Comparison of ENCODE assay signal across 9 cellular contexts in the genomic region with DNA sequence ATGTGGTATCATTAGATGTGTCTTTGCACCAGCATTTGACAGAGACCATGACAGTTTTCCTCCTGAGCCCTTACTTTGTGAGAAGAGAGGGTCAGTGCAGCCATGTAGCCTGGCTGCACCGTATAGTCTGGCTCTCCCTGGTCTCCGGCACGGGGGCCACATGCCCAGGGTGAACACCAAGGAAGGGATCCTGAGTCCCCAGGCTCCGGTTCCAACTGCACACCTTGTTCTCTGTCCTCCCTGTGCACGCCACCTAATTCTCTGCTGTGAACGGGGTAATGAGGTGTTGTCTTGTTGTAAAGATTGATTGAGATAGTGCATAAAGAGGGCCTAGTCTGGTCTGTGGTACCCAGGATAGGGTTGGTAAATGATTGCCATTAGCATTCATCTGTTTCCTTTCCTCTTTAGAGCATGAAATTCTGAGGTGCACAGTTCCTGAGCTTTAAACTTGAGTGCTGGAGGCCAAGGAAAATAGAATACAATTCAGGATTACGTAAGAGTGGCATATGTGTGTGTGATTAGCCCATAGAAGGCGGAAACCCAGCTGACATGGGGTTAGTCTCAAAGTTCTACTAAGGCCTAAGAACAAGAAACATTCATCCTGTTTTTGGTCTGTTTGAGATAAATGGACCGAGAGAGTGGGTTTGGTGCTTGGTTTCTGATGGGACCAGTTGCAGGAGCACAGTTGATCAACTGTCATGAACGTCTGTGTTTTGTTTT. TPM values are rescaled to one million over a fixed set of nuclear protein-coding genes. Genes with fewer than 3 reads are reported as not detected.
A peak's percentile ranks its signal among the peaks of the same experiment; 100 is the strongest.
DNase-seq lines count a peak whose midpoint lies in the region; ATAC-seq, FAIRE-seq and TF ChIP-seq lines count a peak whose summit lies in the region.
"Had no signal": no experiment of that assay in that cellular context is flagged by ENCODE, and none has a peak within 500 bp of the region (broad histone marks: within the 10 kb centered on the region; RNA-seq: fewer than 3 reads in every experiment).

No MANE protein-coding gene starts in this region.

- FAIRE-seq in GM18507 (lab: Jason Lieb, UNC), result peak; percentile 50
- FAIRE-seq in endothelial cell of umbilical vein (lab: Jason Lieb, UNC), result no peak

- ATAC-seq in GM19023 (IDR thresholded peaks at IDR 0.05; ENCODE audit: unreplicated experiment), result no peak

- no peak overlapping the region for H2AFZ ChIP-seq in endothelial cell of umbilical vein (ENCODE audit: low read depth, low read length)
- no peak overlapping the region for H2AFZ ChIP-seq in smooth muscle cell (ENCODE audit: low read depth)

- DNase-seq in GM18507 (ENCODE audit: extremely low spot score, insufficient read length, low read depth), result no peak
- peak in 1 of 3 donors; percentile 66 for DNase-seq in Peyer's patch
- DNase-seq in endothelial cell of umbilical vein (ENCODE audit: low read depth, low spot score), result peak; percentile 58
- DNase-seq in renal cortical epithelial cell (ENCODE audit: low read depth), result peak; percentile 79
- no peak for DNase-seq in NCI-H1436 (lab: John Stamatoyannopoulos, UW)
- DNase-seq in DMS79 treated with DMSO at 0.1 percent for 48 hours (lab: John Stamatoyannopoulos, UW), result no peak
- no peak for DNase-seq in smooth muscle cell (lab: John Stamatoyannopoulos, UW; ENCODE audit: unreplicated experiment)

- no peaks in the 10 kb centered on the region for H3K9me1 ChIP-seq in endothelial cell of umbilical vein (replicated peaks; ENCODE audit: control insufficient read depth, extremely low read depth, insufficient read depth, low read length)

- TF ChIP-seq CTCF in Peyer's patch (IDR thresholded peaks at IDR 0.05) (no peak), endothelial cell of umbilical vein (IDR thresholded peaks at IDR 0.05; ENCODE audit: extremely low read depth in 1 of 2, insufficient read depth in 1 of 2, low read depth in 1 of 2, low read length in 2 of 2) (no peak), smooth muscle cell (IDR thresholded peaks at IDR 0.05; ENCODE audit: borderline replicate concordance, insufficient read depth, poor library complexity, severe bottlenecking) (no peak)

- H3K4me3 ChIP-seq in Peyer's patch (no peak overlapping the region), endothelial cell of umbilical vein (replicated peaks in 1 of 3; ENCODE audit: insufficient read depth in 1 of 3, low read depth in 1 of 3, low read length in 3 of 3) (no peak overlapping the region), smooth muscle cell (no peak overlapping the region)
- H3K4me3 ChIP-seq: prostate gland had no signal

- H3K4me1 ChIP-seq in Peyer's patch, result peaks cover 6 to 98% (median 42%) of the 10 kb centered on the region in 4 donors
- H3K4me1 ChIP-seq in endothelial cell of umbilical vein (ENCODE audit: control insufficient read depth, extremely low read depth, insufficient read depth, low read length), result peaks cover 19% of the 10 kb centered on the region
- peaks cover 32% of the 10 kb centered on the region for H3K4me1 ChIP-seq in smooth muscle cell (ENCODE audit: low read depth)
- H3K4me1 ChIP-seq: prostate gland had no signal

- H3K9me3 ChIP-seq in Peyer's patch, result no peaks in the 10 kb centered on the region
- no peaks in the 10 kb centered on the region for H3K9me3 ChIP-seq in endothelial cell of umbilical vein (replicated peaks; ENCODE audit: control insufficient read depth, insufficient read depth, low read length)
- no peaks in the 10 kb centered on the region for H3K9me3 ChIP-seq in smooth muscle cell (replicated peaks; ENCODE audit: low read depth)
- H3K9me3 ChIP-seq: prostate gland had no signal

- POLR2A ChIA-PET in endothelial cell of umbilical vein (lab: Charles Lee), result no interaction called here

- H3K79me2 ChIP-seq in endothelial cell of umbilical vein (ENCODE audit: control insufficient read depth, insufficient read depth, low read length), result peaks cover 68% of the 10 kb centered on the region
- H3K79me2 ChIP-seq in smooth muscle cell (ENCODE audit: low read depth), result peaks cover 83% of the 10 kb centered on the region

- intact Hi-C loops in endothelial cell of umbilical vein (cut with micrococcal nuclease), result no loop called here

- H3K9ac ChIP-seq in endothelial cell of umbilical vein (replicated peaks; ENCODE audit: extremely low read depth, insufficient read depth, low read length) (no peak overlapping the region), smooth muscle cell (ENCODE audit: low read depth) (no peak overlapping the region)

- H3K27ac ChIP-seq in Peyer's patch (peak overlapping the region; percentile 21 to 86 (median 52)), endothelial cell of umbilical vein (ENCODE audit: insufficient read depth, low read depth, low read length) (no peak overlapping the region), smooth muscle cell (ENCODE audit: low read depth) (no peak overlapping the region)
- H3K27ac ChIP-seq: prostate gland had no signal

- no peaks in the 10 kb centered on the region for H3K36me3 ChIP-seq in Peyer's patch
- H3K36me3 ChIP-seq in endothelial cell of umbilical vein (ENCODE audit: control insufficient read depth in 2 of 2, extremely low read depth in 1 of 2, insufficient read depth in 2 of 2, low read length in 2 of 2), result peaks cover 0 to 2% of the 10 kb centered on the region in 2 experiments
- no peaks in the 10 kb centered on the region for H3K36me3 ChIP-seq in smooth muscle cell (ENCODE audit: low read depth)
- H3K36me3 ChIP-seq: prostate gland had no signal

- H4K20me1 ChIP-seq in endothelial cell of umbilical vein (replicated peaks; ENCODE audit: control insufficient read depth, extremely low read depth, insufficient read depth, low read length) (peaks cover 9% of the 10 kb centered on the region), smooth muscle cell (ENCODE audit: low read depth) (peaks cover 100% of the 10 kb centered on the region)

- CTCF ChIA-PET in endothelial cell of umbilical vein (lab: Charles Lee), result no interaction called here

- H3K4me2 ChIP-seq in endothelial cell of umbilical vein (ENCODE audit: insufficient read depth, low read length), result no peak overlapping the region
- no peak overlapping the region for H3K4me2 ChIP-seq in smooth muscle cell

- dilution Hi-C loops in endothelial cell of umbilical vein (cut with MboI; ENCODE audit: extremely low pct_ligation_motif_present, low sequenced_read_pairs), result no loop called here

- BruUV-seq in endothelial cell of umbilical vein (replicated peaks; lab: Mats Ljungman, UMichigan), result no TSS peak

- TF ChIP-seq POLR2A in Peyer's patch (IDR thresholded peaks at IDR 0.05), result no peak
- no peak for TF ChIP-seq POLR2A in endothelial cell of umbilical vein (IDR thresholded peaks at IDR 0.05; ENCODE audit: low read depth, low read length)

- H3F3A ChIP-seq in smooth muscle cell (ENCODE audit: low read depth), result peaks cover 9% of the 10 kb centered on the region

- 94% methylated on average over 10 of the region's 10 CpGs for WGBS in smooth muscle cell (ENCODE audit: low lambda C conversion rate)

- no peaks in the 10 kb centered on the region for H3K27me3 ChIP-seq in Peyer's patch
- no peaks in the 10 kb centered on the region for H3K27me3 ChIP-seq in endothelial cell of umbilical vein (ENCODE audit: control insufficient read depth in 2 of 2, insufficient read depth in 2 of 2, low read length in 2 of 2)
- no peaks in the 10 kb centered on the region for H3K27me3 ChIP-seq in smooth muscle cell (ENCODE audit: low read depth)

TF ChIP-seq in endothelial cell of umbilical vein, 7 proteins besides CTCF, POLR2A, EP300 and RAD21:
- no peak for TF ChIP-seq GATA2 (IDR thresholded peaks at IDR 0.05; ENCODE audit: insufficient read depth, insufficient read length, low read depth, low read length)
- TF ChIP-seq EZH2 (IDR thresholded peaks at IDR 0.05; ENCODE audit: borderline replicate concordance, low read depth, low read length, severe bottlenecking), result no peak
- TF ChIP-seq JUN (IDR thresholded peaks at IDR 0.05; ENCODE audit: borderline replicate concordance, insufficient read depth, insufficient read length, low read depth), result no peak
- no peak for TF ChIP-seq FOS (IDR thresholded peaks at IDR 0.05; ENCODE audit: borderline replicate concordance, insufficient read depth, low read length)
- TF ChIP-seq, protein P1, sequence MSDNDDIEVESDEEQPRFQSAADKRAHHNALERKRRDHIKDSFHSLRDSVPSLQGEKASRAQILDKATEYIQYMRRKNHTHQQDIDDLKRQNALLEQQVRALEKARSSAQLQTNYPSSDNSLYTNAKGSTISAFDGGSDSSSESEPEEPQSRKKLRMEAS (IDR thresholded peaks at IDR 0.05; ENCODE audit: insufficient read depth, insufficient read length), result no peak
- no peak for TF ChIP-seq POLR2AphosphoS5 (IDR thresholded peaks at IDR 0.05; ENCODE audit: insufficient read depth, low read depth, low read length)
- TF ChIP-seq MYC (IDR thresholded peaks at IDR 0.05; ENCODE audit: low read depth, low read length), result no peak

RNA-seq across cellular contexts. Expression of a gene that starts 55.5 kb away (rescaled TPM):
- 10 to 100 TPM; 58.6 to 94.5 (median 85.8) TPM for total RNA-seq in Peyer's patch
- 38.4 and 39.1 TPM in 2 replicates for total RNA-seq in endothelial cell of umbilical vein
- polyA plus RNA-seq in endothelial cell of umbilical vein, result 18.9 and 23.8 TPM in 2 replicates
- polyA plus RNA-seq in endothelial cell of umbilical vein (2011; cell fraction: cytosol; rRNA removed), result 26.7 and 35.5 TPM in 2 replicates
- polyA plus RNA-seq in endothelial cell of umbilical vein (2011; cell fraction: nucleus; rRNA removed), result 10.0 and 13.5 TPM in 2 replicates
- 33.3 and 43.6 TPM in 2 replicates for polyA plus RNA-seq in endothelial cell of umbilical vein (2012)
- polyA minus RNA-seq in endothelial cell of umbilical vein, result 16.9 and 21.8 TPM in 2 replicates
- 2.9 TPM for polyA minus RNA-seq in endothelial cell of umbilical vein (2011; cell fraction: cytosol; rRNA and poly(A)+ RNA removed)
- 8.8 and 16.7 TPM in 2 replicates for polyA minus RNA-seq in endothelial cell of umbilical vein (2011; cell fraction: nucleus; rRNA and poly(A)+ RNA removed)
- 45.7 and 65.0 TPM in 2 replicates for total RNA-seq in renal cortical epithelial cell
- 25.0 and 29.0 TPM in 2 replicates for total RNA-seq in smooth muscle cell
- 44.8 and 50.5 TPM in 2 replicates for polyA plus RNA-seq in smooth muscle cell

Comparison
In these comparisons a context has a peak if more than half of its experiments do, and no peak if none do; other contexts are left out.
1. DNase-seq: peak in endothelial cell of umbilical vein (single experiment) and renal cortical epithelial cell (single experiment); none in GM18507 (single experiment), NCI-H1436 (single experiment), DMS79 treated with DMSO at 0.1 percent for 48 hours (single experiment) and smooth muscle cell (single experiment).
2. H3K27ac ChIP-seq: peak in Peyer's patch (4 of 4); none in endothelial cell of umbilical vein (single experiment) and smooth muscle cell (single experiment).